In genomic region chr5:1367149-1367548, GRCh38 we compare ENCODE assay signal across 22 cellular contexts. TPM values are rescaled to one million over a fixed set of nuclear protein-coding genes. Genes with fewer than 3 reads are reported as not detected.
A peak's percentile ranks its signal among the peaks of the same experiment; 100 is the strongest.
DNase-seq lines count a peak whose midpoint lies in the region; ATAC-seq, FAIRE-seq and TF ChIP-seq lines count a peak whose summit lies in the region.
"Had no signal": no experiment of that assay in that cellular context is flagged by ENCODE, and none has a peak within 500 bp of the region (broad histone marks: within the 10 kb centered on the region; RNA-seq: fewer than 3 reads in every experiment).

No MANE protein-coding gene starts in this region.

- no TSS peak for BruUV-seq in K562 (replicated peaks; lab: Mats Ljungman, UMichigan)

- in situ Hi-C loops in K562 (cut with MboI): no loop called here

- H3K9me3 Mint-ChIP-seq in activated naive CD4-positive, alpha-beta T cell treated with anti-CD3 and anti-CD28 coated beads, Interleukin-2, amount 10 ng/mL, durations not matched to agents 7 days and 5 days: no peaks in the 10 kb centered on the region
- H3K9me3 Mint-ChIP-seq in stimulated activated naive B cell treated with anti-CD40 and anti-IgM and Interleukin-4, amounts not matched to agents 10 μg/mL and 1 μg/mL and 100 μg/mL, for 72 hours: peaks cover 0 to 2% of the 10 kb centered on the region in 2 donors
- H3K9me3 Mint-ChIP-seq: CD4-positive, CD25-positive, alpha-beta regulatory T cell had no signal

- no peaks in the 10 kb centered on the region for H3K4me1 Mint-ChIP-seq in activated naive CD4-positive, alpha-beta T cell treated with anti-CD3 and anti-CD28 coated beads, Interleukin-2, amount 10 ng/mL, durations not matched to agents 7 days and 5 days
- peaks cover 40 to 90% of the 10 kb centered on the region in 2 donors for H3K4me1 Mint-ChIP-seq in stimulated activated naive B cell treated with anti-CD40 and anti-IgM and Interleukin-4, amounts not matched to agents 10 μg/mL and 1 μg/mL and 100 μg/mL, for 72 hours
- H3K4me1 Mint-ChIP-seq: CD4-positive, CD25-positive, alpha-beta regulatory T cell had no signal

- H3K36me3 Mint-ChIP-seq in activated naive CD4-positive, alpha-beta T cell treated with anti-CD3 and anti-CD28 coated beads, Interleukin-2, amount 10 ng/mL, durations not matched to agents 7 days and 5 days: no peaks in the 10 kb centered on the region
- no peaks in the 10 kb centered on the region for H3K36me3 Mint-ChIP-seq in stimulated activated naive B cell treated with anti-CD40 and anti-IgM and Interleukin-4, amounts not matched to agents 10 μg/mL and 1 μg/mL and 100 μg/mL, for 72 hours
- H3K36me3 Mint-ChIP-seq: CD4-positive, CD25-positive, alpha-beta regulatory T cell had no signal

- no peak for TF ChIP-seq RAD21 in K562 (CRISPR knock-in tag; conservative IDR thresholded peaks at IDR 0.05 in 1 of 2, IDR thresholded peaks at IDR 0.05 in 1 of 2)

- DNase-seq in activated naive CD4-positive, alpha-beta T cell treated with anti-CD3 and anti-CD28 coated beads, Interleukin-2, amount 10 ng/mL, durations not matched to agents 7 days and 5 days: no peak
- no peak for DNase-seq in activated naive CD4-positive, alpha-beta T cell (lab: John Stamatoyannopoulos, UW)
- peak; percentile 38 to 45 (median 40) for DNase-seq in K562 (ENCODE audit: extremely low read depth in 1 of 4, low spot score in 3 of 4)
- no peak for DNase-seq in stimulated activated naive B cell treated with anti-CD40 and anti-IgM and Interleukin-4, amounts not matched to agents 10 μg/mL and 1 μg/mL and 100 μg/mL, for 72 hours
- DNase-seq in AG08395 (ENCODE audit: low spot score): no peak
- DNase-seq in RCC 7860 (ENCODE audit: low spot score): no peak
- no peak for DNase-seq in globus pallidus (ENCODE audit: low spot score)
- DNase-seq: 8988T; AML-193; CD4-positive, CD25-positive, alpha-beta regulatory T cell; DMS79; NCI-H1105; NCI-H146; NCI-H2029 treated with DMSO at 0.1 percent for 48 hours; NCI-H226; NCI-H510A treated with DMSO at 0.1 percent for 48 hours; NCI-H748 treated with DMSO at 0.1 percent for 48 hours; OCI-M1; Right ventricle myocardium superior; SW 1271 had no signal

- 0% methylated on average over 7 of the region's 7 CpGs for WGBS in K562 (ENCODE audit: insufficient coverage, low coverage, missing lambda C conversion rate)

- H3K36me3 ChIP-seq in OCI-LY3 (replicated peaks; ENCODE audit: low read depth, low read length) (no peaks in the 10 kb centered on the region), K562 (ENCODE audit: control insufficient read depth, insufficient read depth, low read length) (no peaks in the 10 kb centered on the region)

- no peak for TF ChIP-seq EP300 in K562 (IDR thresholded peaks at IDR 0.05; ENCODE audit: low read length)

- H3K9ac ChIP-seq in OCI-LY3 (ENCODE audit: low read length) (no peak overlapping the region), K562 (ENCODE audit: insufficient read depth in 1 of 2, low read depth in 2 of 2, low read length in 2 of 2) (no peak overlapping the region)

- no peak overlapping the region for H3K27ac ChIP-seq in OCI-LY3 (ENCODE audit: low read length)
- no peak overlapping the region for H3K27ac ChIP-seq in K562 (ENCODE audit: extremely low read depth, low read depth, low read length)

- CTCF ChIA-PET in activated naive CD4-positive, alpha-beta T cell treated with anti-CD3 and anti-CD28 coated beads, Interleukin-2, amount 10 ng/mL, durations not matched to agents 7 days and 5 days (lab: Charles Lee): no interaction called here
- CTCF ChIA-PET in K562 (lab: Yijun Ruan, JAX; ENCODE audit: low intra/inter-chr PET ratio): interaction anchor here (0.6 kb wide), 1 partner anchor 274 kb away, joined by 3 read pairs; no protein-coding TSS in a partner anchor

- H3K9me1 ChIP-seq in K562 (ENCODE audit: control insufficient read depth, insufficient read depth, low read length): no peaks in the 10 kb centered on the region

- H2AFZ ChIP-seq in OCI-LY3 (ENCODE audit: low read depth, low read length) (no peak overlapping the region), K562 (ENCODE audit: low read depth, low read length) (peak overlapping the region; percentile 84)

- H4K20me1 ChIP-seq in OCI-LY3 (ENCODE audit: insufficient read depth, low read length) (no peaks in the 10 kb centered on the region), K562 (replicated peaks; ENCODE audit: control insufficient read depth, insufficient read depth, low read length) (peaks cover 3% of the 10 kb centered on the region)

- H3K27me3 ChIP-seq in OCI-LY3 (ENCODE audit: low read depth, low read length): peaks cover 19% of the 10 kb centered on the region
- peaks cover 70 to 78% of the 10 kb centered on the region in 2 experiments for H3K27me3 ChIP-seq in K562 (ENCODE audit: control insufficient read depth in 2 of 2, insufficient read depth in 2 of 2, low read length in 2 of 2)

- H3K4me3 ChIP-seq in OCI-LY3 (ENCODE audit: low read length) (0 out of 2 replicates have a peak overlapping the region, but pooled peaks have one; percentile 13), K562 (no peak overlapping the region)

- H3K9me3 ChIP-seq in OCI-LY3 (ENCODE audit: insufficient read depth, low read length): no peaks in the 10 kb centered on the region
- H3K9me3 ChIP-seq in K562 (replicated peaks; ENCODE audit: control insufficient read depth, insufficient read depth, low read depth, low read length): no peaks in the 10 kb centered on the region

- H3K27ac Mint-ChIP-seq in activated naive CD4-positive, alpha-beta T cell treated with anti-CD3 and anti-CD28 coated beads, Interleukin-2, amount 10 ng/mL, durations not matched to agents 7 days and 5 days: peak overlapping the region; percentile 49
- H3K27ac Mint-ChIP-seq in stimulated activated naive B cell treated with anti-CD40 and anti-IgM and Interleukin-4, amounts not matched to agents 10 μg/mL and 1 μg/mL and 100 μg/mL, for 72 hours: peak overlapping the region; percentile 73
- H3K27ac Mint-ChIP-seq: CD4-positive, CD25-positive, alpha-beta regulatory T cell had no signal

- intact Hi-C loops in K562 (cut with micrococcal nuclease): no loop called here

- TF ChIP-seq CTCF in OCI-LY3 (IDR thresholded peaks at IDR 0.05; ENCODE audit: low read depth, low read length): no peak
- no peak for TF ChIP-seq CTCF in K562 (IDR thresholded peaks at IDR 0.05 in 2 of 3, conservative IDR thresholded peaks at IDR 0.05 in 1 of 3; ENCODE audit: insufficient read depth in 2 of 3, low read depth in 1 of 3, low read length in 3 of 3)

- H3K4me3 Mint-ChIP-seq in activated naive CD4-positive, alpha-beta T cell treated with anti-CD3 and anti-CD28 coated beads, Interleukin-2, amount 10 ng/mL, durations not matched to agents 7 days and 5 days: no peak overlapping the region
- no peak overlapping the region for H3K4me3 Mint-ChIP-seq in stimulated activated naive B cell treated with anti-CD40 and anti-IgM and Interleukin-4, amounts not matched to agents 10 μg/mL and 1 μg/mL and 100 μg/mL, for 72 hours
- H3K4me3 Mint-ChIP-seq: CD4-positive, CD25-positive, alpha-beta regulatory T cell had no signal

- no peak for FAIRE-seq in K562 (lab: Jason Lieb, UNC)
- FAIRE-seq in RCC 7860 (lab: Jason Lieb, UNC): no peak
- FAIRE-seq: H1 had no signal

- H3K4me1 ChIP-seq in OCI-LY3 (ENCODE audit: low read length) (peaks cover 26% of the 10 kb centered on the region), K562 (replicated peaks in 1 of 2; ENCODE audit: control insufficient read depth in 2 of 2, insufficient read depth in 2 of 2, low read length in 2 of 2) (no peaks in the 10 kb centered on the region; a peak in 1 of 5 replicates)

- H3K4me2 ChIP-seq in OCI-LY3 (ENCODE audit: low read length) (peak overlapping the region; percentile 45), K562 (ENCODE audit: insufficient read depth, low read length) (peak overlapping the region; percentile 61)

- POLR2A ChIA-PET in K562 (lab: Yijun Ruan, JAX): no interaction called here

- no peaks in the 10 kb centered on the region for H3K79me2 ChIP-seq in OCI-LY3 (ENCODE audit: low read length)
- H3K79me2 ChIP-seq in K562 (ENCODE audit: control insufficient read depth, insufficient read depth, low read length): no peaks in the 10 kb centered on the region

- ATAC-seq in K562: peak; percentile 75
- ATAC-seq in stimulated activated naive B cell treated with anti-CD40 and anti-IgM and Interleukin-4, amounts not matched to agents 10 μg/mL and 1 μg/mL and 100 μg/mL, for 72 hours (replicated peaks): peak; percentile 22 to 27

- TF ChIP-seq POLR2A in K562 (conservative IDR thresholded peaks at IDR 0.05): no peak

- peaks cover 38% of the 10 kb centered on the region for H3K27me3 Mint-ChIP-seq in activated naive CD4-positive, alpha-beta T cell treated with anti-CD3 and anti-CD28 coated beads, Interleukin-2, amount 10 ng/mL, durations not matched to agents 7 days and 5 days
- peaks cover 7 to 9% of the 10 kb centered on the region in 2 donors for H3K27me3 Mint-ChIP-seq in stimulated activated naive B cell treated with anti-CD40 and anti-IgM and Interleukin-4, amounts not matched to agents 10 μg/mL and 1 μg/mL and 100 μg/mL, for 72 hours

RNA-seq across cellular contexts. Expression of gene CLPTM1L, which starts 22.2 kb away (rescaled TPM):
- 215 and 519 TPM in 2 replicates for total RNA-seq in K562 (2011; cell fraction: chromatin; rRNA removed; ENCODE audit: low replicate concordance)
- total RNA-seq in K562 (2011; cell fraction: nucleolus; rRNA removed): 574 and 584 TPM in 2 replicates
- 409 and 456 TPM in 2 replicates for total RNA-seq in K562 (2011; cell fraction: nucleoplasm; rRNA removed)
- 217 and 249 TPM in 2 replicates for total RNA-seq in K562 (2014; rRNA removed)
- 132 and 136 TPM in 2 replicates for total RNA-seq in K562 (2014; rRNA removed; fragmentation: Illumina TruSeq; extraction: Trizol)
- 177 and 179 TPM in 2 replicates for total RNA-seq in K562 (2015; rRNA removed; fragmentation: Illumina TruSeq; extraction: Trizol)
- total RNA-seq in K562 (2021): 145 and 152 TPM in 2 replicates
- 130 and 184 TPM in 2 replicates for polyA plus RNA-seq in K562 (2011; rRNA removed)
- 150 and 221 TPM in 2 replicates for polyA plus RNA-seq in K562 (2011; cell fraction: cytosol; rRNA removed)
- 196 and 245 TPM in 2 replicates for polyA plus RNA-seq in K562 (2011; cell fraction: nucleus; rRNA removed)
- polyA plus RNA-seq in K562 (2012): 110 and 155 TPM in 2 replicates
- 198 and 213 TPM in 2 replicates for polyA plus RNA-seq in K562 (2014; fragmentation: Illumina TruSeq; extraction: Trizol)
- polyA plus RNA-seq in K562 (2014; fragmentation: Nextera tagmentation; extraction: Ambion mirVana): 10 to 100 TPM in 1 of 2 experiments, 1 to 10 TPM in 1; 3.5 to 14.1 TPM
- 180 and 181 TPM in 2 replicates for polyA plus RNA-seq in K562 (2014; rRNA removed)
- polyA minus RNA-seq in K562 (2011; rRNA and poly(A)+ RNA removed): 112 and 228 TPM in 2 replicates
- 74.7 and 93.6 TPM in 2 replicates for polyA minus RNA-seq in K562 (2011; cell fraction: cytosol; rRNA and poly(A)+ RNA removed)
- polyA minus RNA-seq in K562 (2011; cell fraction: nucleus; rRNA and poly(A)+ RNA removed): 73.0 and 82.1 TPM in 2 replicates

Comparison
In these comparisons a context has a peak if more than half of its experiments do, and no peak if none do; other contexts are left out.
1. DNase-seq: peak in K562 (4 of 4); none in activated naive CD4-positive, alpha-beta T cell treated with anti-CD3 and anti-CD28 coated beads, Interleukin-2, amount 10 ng/mL, durations not matched to agents 7 days and 5 days (single experiment), activated naive CD4-positive, alpha-beta T cell (0 of 4), stimulated activated naive B cell treated with anti-CD40 and anti-IgM and Interleukin-4, amounts not matched to agents 10 μg/mL and 1 μg/mL and 100 μg/mL, for 72 hours (single experiment), AG08395 (single experiment), RCC 7860 (single experiment) and globus pallidus (single experiment).